ENCODE assay signal across 8 cellular contexts in the genomic region with DNA sequence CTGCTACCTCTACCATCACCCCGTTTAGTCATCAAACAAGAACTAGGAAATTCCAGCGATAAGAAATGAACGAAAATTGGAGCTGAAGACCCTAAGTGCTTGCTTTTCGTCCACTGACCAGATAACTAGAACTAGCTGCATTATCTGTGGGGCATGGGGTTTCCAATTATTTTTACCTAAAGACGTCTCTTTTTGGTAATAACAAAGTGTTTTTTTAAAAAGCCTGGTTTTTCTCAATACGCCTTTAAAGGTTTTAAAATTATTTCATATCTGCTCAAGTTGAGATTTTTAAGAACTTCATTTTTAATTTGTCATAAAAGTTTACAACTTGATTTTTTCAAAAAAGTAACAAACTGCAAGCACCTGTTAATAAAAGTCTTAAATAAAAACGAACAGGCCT.
"Had no signal": no experiment of that assay in that cellular context is flagged by ENCODE, and none has a peak within 500 bp of the region (broad histone marks: within the 10 kb centered on the region; RNA-seq: fewer than 3 reads in every experiment).

No MANE protein-coding gene starts in this region.

- ATAC-seq: HCT116 had no signal

- H3K4me1 ChIP-seq: HAP-1 had no signal

- FAIRE-seq: HTR-8/SVneo had no signal

- H3K27ac ChIP-seq: GM23248 had no signal

- DNase-seq: GM23248, GOT3, HFFc6, IMR-90, KBM-7 had no signal
